In genomic region chr22:49960159-49960966, GRCh38 we compare ENCODE assay signal across 8 cellular contexts. TPM values are rescaled to one million over a fixed set of nuclear protein-coding genes. Genes with fewer than 3 reads are reported as not detected.
A peak's percentile ranks its signal among the peaks of the same experiment; 100 is the strongest.
DNase-seq lines count a peak whose midpoint lies in the region; ATAC-seq and TF ChIP-seq lines count a peak whose summit lies in the region.

PIM3 (plus strand) TSS chr22:49960772; CDS start chr22:49960948, 176 bp downstream.

- H3K4me1 Mint-ChIP-seq in IgD-negative memory B cell, result peaks cover 5 to 14% (median 7%) of the 10 kb centered on the region in 3 donors

- peak within 1 kb of the TSS; percentile 75 for H3K27ac ChIP-seq in PC-3 (ENCODE audit: low read length)
- peak within 1 kb of the TSS; percentile 90 for H3K27ac ChIP-seq in epithelial cell of prostate

- ATAC-seq in GM21529 (IDR thresholded peaks at IDR 0.05; ENCODE audit: unreplicated experiment) (peak; percentile 61), PC-3 (peak; percentile 77), mucosa of descending colon (peak; percentile 79)

- CTCF ChIA-PET in PC-3 (lab: Charles Lee), result no interaction called here

- POLR2A ChIA-PET in PC-3 (lab: Charles Lee; ENCODE audit: unreplicated experiment), result interaction anchor here (0.7 kb wide), 1 partner anchor 227 kb away, joined by 5 read pairs; no protein-coding TSS in a partner anchor

- no peaks in the 10 kb centered on the region for H3K9me2 ChIP-seq in PC-3 (replicated peaks; ENCODE audit: low read length)

- H3K4me3 ChIP-seq in PC-3 (ENCODE audit: low read length) (peak within 1 kb of the TSS; percentile 89), mucosa of descending colon (peak within 1 kb of the TSS; percentile 78)

- H3K4me3 Mint-ChIP-seq in IgD-negative memory B cell, result peak within 1 kb of the TSS; percentile 87 to 97 (median 92)

- H3K4me1 ChIP-seq in PC-3 (ENCODE audit: insufficient read depth, low read length) (peaks cover 26% of the 10 kb centered on the region), mucosa of descending colon (ENCODE audit: low read depth) (peaks cover 27% of the 10 kb centered on the region)

- H3K36me3 Mint-ChIP-seq in IgD-negative memory B cell, result peaks cover 10% of the 10 kb centered on the region

- no peaks in the 10 kb centered on the region for H3K9me3 Mint-ChIP-seq in IgD-negative memory B cell

- H4K20me1 ChIP-seq in PC-3 (ENCODE audit: low read length), result peaks cover 25% of the 10 kb centered on the region

- BruUV-seq in PC-3 (replicated peaks; lab: Mats Ljungman, UMichigan), result no TSS peak

- H3K27me3 ChIP-seq in PC-3 (ENCODE audit: low read length), result no peaks in the 10 kb centered on the region

- no peaks in the 10 kb centered on the region for H3K27me3 Mint-ChIP-seq in IgD-negative memory B cell

- peaks cover 34% of the 10 kb centered on the region for H3K79me2 ChIP-seq in PC-3 (ENCODE audit: low read length)

- intact Hi-C loops in PC-3 (cut with micrococcal nuclease), result no loop called here
- intact Hi-C loops in mucosa of descending colon (cut with DNase I, micrococcal nuclease), result no loop called here

- DNase-seq in DMS153 (lab: John Stamatoyannopoulos, UW) (peak; percentile 95), PC-3 (peak; percentile 95), activated T-cell treated with anti-CD3 and anti-CD28 coated beads for 48 hours (ENCODE audit: low read depth) (peak; percentile 94), epithelial cell of prostate (ENCODE audit: low read depth, low spot score) (peak; percentile 81), mucosa of descending colon (peak; percentile 93 to 96 (median 96))
- peak; percentile 67 to 81 for DNase-seq in stimulated activated CD8-positive, alpha-beta memory T cell treated with anti-CD3 and anti-CD28 coated beads, Interleukin-4, amount 100 ng/mL, for 1 hour (ENCODE audit: low read depth in 2 of 2, low spot score in 1 of 2)

- peaks cover 19% of the 10 kb centered on the region for H3K36me3 ChIP-seq in PC-3 (ENCODE audit: low read depth, low read length)
- peaks cover 5% of the 10 kb centered on the region for H3K36me3 ChIP-seq in mucosa of descending colon (ENCODE audit: low read depth)

- peak within 1 kb of the TSS; percentile 94 to 100 (median 95) for H3K27ac Mint-ChIP-seq in IgD-negative memory B cell

- peak within 1 kb of the TSS; percentile 84 for H3K9ac ChIP-seq in PC-3 (ENCODE audit: low read length)

- 0 out of 2 replicates have a peak within 1 kb of the TSS, but pooled peaks have one; percentile 40 for H2AFZ ChIP-seq in PC-3 (ENCODE audit: low read length)

- H3K4me2 ChIP-seq in PC-3 (ENCODE audit: low read length), result peak within 1 kb of the TSS; percentile 94

- no peaks in the 10 kb centered on the region for H3F3A ChIP-seq in PC-3 (ENCODE audit: low read length, unreplicated experiment)

- H3K9me3 ChIP-seq in PC-3 (ENCODE audit: low read length) (no peaks in the 10 kb centered on the region), mucosa of descending colon (no peaks in the 10 kb centered on the region)

- TF ChIP-seq CTCF in PC-3 (conservative IDR thresholded peaks at IDR 0.05; ENCODE audit: low read depth, low read length), result no peak
- no peak for TF ChIP-seq CTCF in mucosa of descending colon (IDR thresholded peaks at IDR 0.05)

RNA-seq across cellular contexts. Expression of gene PIM3, which starts in this region (rescaled TPM):
- 47.1 TPM for polyA plus RNA-seq in IgD-negative memory B cell
- 61.7 and 72.8 TPM in 2 replicates for total RNA-seq in PC-3 (2014; rRNA removed)
- total RNA-seq in mucosa of descending colon, result 100 to 1,000 TPM in 1 of 3 donors, 10 to 100 TPM in 2; 56.4 to 106 (median 58.7) TPM

Comparison
In these comparisons a context has a peak if more than half of its experiments do, and no peak if none do; other contexts are left out.
1. Peak in every context shown above with its lines: DNase-seq, ATAC-seq, H3K4me3 ChIP-seq and H3K27ac ChIP-seq.